9 cellular contexts compared by ENCODE assay signal in the genomic region with DNA sequence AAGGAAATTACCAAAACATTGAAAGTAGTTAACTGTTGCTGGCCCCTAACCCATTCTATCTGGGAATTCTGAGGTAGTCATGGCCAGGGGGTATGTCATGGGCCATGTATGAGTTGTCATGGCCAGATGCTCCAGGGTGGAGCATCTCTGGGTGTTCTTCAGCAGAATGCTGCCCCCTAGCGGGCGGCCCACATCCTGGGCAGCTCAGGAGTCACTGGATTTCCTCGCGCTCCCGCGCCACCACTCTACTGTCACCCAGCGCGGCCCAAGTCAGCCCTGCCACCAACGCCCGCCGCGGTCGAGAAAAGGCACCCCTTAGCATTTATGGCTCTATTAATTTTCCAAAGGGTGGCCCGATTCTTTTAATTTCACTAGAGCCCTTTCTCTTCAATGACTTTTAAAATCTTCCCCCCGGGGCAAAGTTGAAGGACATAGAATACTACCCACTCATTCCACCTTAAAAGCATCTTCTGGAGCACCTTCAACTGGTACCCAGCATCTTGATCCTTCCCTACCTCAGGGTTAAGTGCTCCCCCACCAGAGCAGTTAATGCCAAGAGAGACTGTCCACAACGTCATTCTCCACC. TPM values are rescaled to one million over a fixed set of nuclear protein-coding genes. Genes with fewer than 3 reads are reported as not detected.
DNase-seq lines count a peak whose midpoint lies in the region; ATAC-seq, FAIRE-seq and TF ChIP-seq lines count a peak whose summit lies in the region.
"Had no signal": no experiment of that assay in that cellular context is flagged by ENCODE, and none has a peak within 500 bp of the region (broad histone marks: within the 10 kb centered on the region; RNA-seq: fewer than 3 reads in every experiment).

No MANE protein-coding gene starts in this region.

- H3K27me3 Mint-ChIP-seq in astrocyte (ENCODE audit: low read depth, unreplicated experiment): peaks cover 10% of the 10 kb centered on the region

- no peak overlapping the region for H3K4me3 ChIP-seq in astrocyte (ENCODE audit: insufficient read depth, low read depth, low read length)
- H3K4me3 ChIP-seq in kidney (ENCODE audit: low read length in 2 of 2): no peak overlapping the region
- H3K4me3 ChIP-seq: SK-N-MC had no signal

- H3K27me3 ChIP-seq in astrocyte (ENCODE audit: insufficient read depth, low read length): no peaks in the 10 kb centered on the region

- no peak overlapping the region for H3K4me2 ChIP-seq in astrocyte (ENCODE audit: low read length)

- DNase-seq in CMK (ENCODE audit: low read depth) (peak; percentile 46), SK-N-DZ (ENCODE audit: low spot score) (peak; percentile 82), astrocyte (ENCODE audit: low read depth) (no peak), kidney (peak; percentile 83), NCI-H2081 treated with DMSO at 0.1 percent for 48 hours (lab: John Stamatoyannopoulos, UW) (no peak)
- peak; percentile 65 for DNase-seq in stimulated activated naive CD4-positive, alpha-beta T cell treated with Interleukin-2 at 50 U/mL for 16 hours (lab: John Stamatoyannopoulos, UW)

- no peaks in the 10 kb centered on the region for H3K36me3 Mint-ChIP-seq in astrocyte (ENCODE audit: low read depth, unreplicated experiment)

- peaks cover 2% of the 10 kb centered on the region for H3K4me1 ChIP-seq in astrocyte (ENCODE audit: insufficient read depth, low read length)
- peaks cover 6 to 8% of the 10 kb centered on the region in 2 donors for H3K4me1 ChIP-seq in kidney (ENCODE audit: control insufficient read depth in 1 of 2, insufficient read depth in 1 of 2, low read depth in 1 of 2, low read length in 2 of 2)

- FAIRE-seq in astrocyte (lab: Jason Lieb, UNC): no peak
- FAIRE-seq in kidney (lab: Jason Lieb, UNC): no peak

- H3K9me3 ChIP-seq in astrocyte (ENCODE audit: insufficient read depth, low read depth, low read length): no peaks in the 10 kb centered on the region
- no peaks in the 10 kb centered on the region for H3K9me3 ChIP-seq in kidney (ENCODE audit: control insufficient read depth in 1 of 2, low read length in 2 of 2)

- no peaks in the 10 kb centered on the region for H4K20me1 ChIP-seq in astrocyte (ENCODE audit: insufficient read depth, low read length)

- peak; percentile 45 for TF ChIP-seq CTCF in astrocyte (IDR thresholded peaks at IDR 0.05; ENCODE audit: insufficient read depth, low read depth, low read length)
- peak; percentile 64 for TF ChIP-seq CTCF in kidney (IDR thresholded peaks at IDR 0.05; ENCODE audit: borderline replicate concordance, extremely low read depth, insufficient read depth)

- H3K9ac ChIP-seq in astrocyte (ENCODE audit: low read length) (no peak overlapping the region), kidney (ENCODE audit: low read length in 2 of 2) (no peak overlapping the region)

- H3K36me3 ChIP-seq in astrocyte (ENCODE audit: insufficient read depth, low read length): no peaks in the 10 kb centered on the region
- H3K36me3 ChIP-seq in kidney (ENCODE audit: control insufficient read depth in 1 of 2, insufficient read depth in 2 of 2, low read length in 2 of 2): no peaks in the 10 kb centered on the region

- ATAC-seq in GM19468 (IDR thresholded peaks at IDR 0.05; ENCODE audit: extremely low read depth, unreplicated experiment) (peak; percentile 82), HG03469 (IDR thresholded peaks at IDR 0.05; ENCODE audit: unreplicated experiment) (peak; percentile 81)

- intact Hi-C loops in kidney (cut with DNase I): no loop called here

- H3K27ac Mint-ChIP-seq in astrocyte (ENCODE audit: unreplicated experiment): no peak overlapping the region

- no peak overlapping the region for H3K27ac ChIP-seq in astrocyte (ENCODE audit: low read depth, low read length)
- no peak overlapping the region for H3K27ac ChIP-seq in kidney (ENCODE audit: low read depth in 2 of 2, low read length in 2 of 2)
- H3K27ac ChIP-seq: SK-N-MC had no signal

- no peaks in the 10 kb centered on the region for H3K9me3 Mint-ChIP-seq in astrocyte (ENCODE audit: unreplicated experiment)

- H2AFZ ChIP-seq in astrocyte (ENCODE audit: low read depth, low read length): no peak overlapping the region

- no peak overlapping the region for H3K4me3 Mint-ChIP-seq in astrocyte (ENCODE audit: unreplicated experiment)

- H3K4me1 Mint-ChIP-seq in astrocyte (ENCODE audit: low read depth, unreplicated experiment): peaks cover 8% of the 10 kb centered on the region

- H3K79me2 ChIP-seq in astrocyte (ENCODE audit: insufficient read depth, low read length): no peaks in the 10 kb centered on the region

RNA-seq across cellular contexts. Expression of a gene that starts 41.6 kb away (rescaled TPM):
- 46.6 and 70.2 TPM in 2 replicates for polyA plus RNA-seq in SK-N-DZ (2014; cell fraction: cytosol; rRNA removed)
- polyA plus RNA-seq in SK-N-DZ (2014; cell fraction: nucleus; rRNA removed): 231 and 310 TPM in 2 replicates
- total RNA-seq in astrocyte (6.9 and 9.7 TPM in 2 replicates), kidney (52.2 TPM)
- polyA plus RNA-seq in kidney (ENCODE audit: insufficient read depth, low read depth, low replicate concordance): 28.1 TPM

Comparison
In these comparisons a context has a peak if more than half of its experiments do, and no peak if none do; other contexts are left out.
1. DNase-seq: peak in CMK (single experiment), SK-N-DZ (single experiment), kidney (single experiment) and stimulated activated naive CD4-positive, alpha-beta T cell treated with Interleukin-2 at 50 U/mL for 16 hours (single experiment); none in astrocyte (single experiment) and NCI-H2081 treated with DMSO at 0.1 percent for 48 hours (single experiment).